ENCODE assay signal across 32 cellular contexts in genomic region chr20:38162149-38162548, GRCh38. TPM values are rescaled to one million over a fixed set of nuclear protein-coding genes. Genes with fewer than 3 reads are reported as not detected.
DNase-seq lines count a peak whose midpoint lies in the region; ATAC-seq, FAIRE-seq and TF ChIP-seq lines count a peak whose summit lies in the region.
"Had no signal": no experiment of that assay in that cellular context is flagged by ENCODE, and none has a peak within 500 bp of the region (broad histone marks: within the 10 kb centered on the region; RNA-seq: fewer than 3 reads in every experiment).

No MANE protein-coding gene starts in this region.

- POLR2A ChIA-PET in PC-3 (lab: Charles Lee; ENCODE audit: unreplicated experiment) = no interaction called here

- WGBS in liver = 28% methylated on average over 2 of the region's 2 CpGs

- H3K4me1 Mint-ChIP-seq in astrocyte (ENCODE audit: low read depth, unreplicated experiment) = peaks cover 11% of the 10 kb centered on the region
- peaks cover 9% of the 10 kb centered on the region for H3K4me1 Mint-ChIP-seq in stimulated activated effector memory CD8-positive, alpha-beta T cell treated with anti-CD3 and anti-CD28 coated beads, Interleukin-12 subunit alpha, Interleukin-12 subunit beta, amount 100 ng/mL, for 72 hours
- H3K4me1 Mint-ChIP-seq in immature natural killer cell = peaks cover 6 to 7% of the 10 kb centered on the region in 2 donors

- intact Hi-C loops in PC-3 (cut with micrococcal nuclease) = no loop called here

- CTCF ChIA-PET in PC-3 (lab: Charles Lee) = no interaction called here

- no peaks in the 10 kb centered on the region for H3K9me2 ChIP-seq in PC-3 (replicated peaks; ENCODE audit: low read length)

- H3K4me2 ChIP-seq in PC-3 (ENCODE audit: low read length) (peak overlapping the region; percentile 7; the same call in 1 of the 2 replicates), astrocyte (ENCODE audit: low read length) (peak overlapping the region; percentile 23)

- no peak for TF ChIP-seq POLR2A in Peyer's patch (IDR thresholded peaks at IDR 0.05)

- peaks cover 54% of the 10 kb centered on the region for H3K4me1 ChIP-seq in PC-3 (ENCODE audit: insufficient read depth, low read length)
- peaks cover 35% of the 10 kb centered on the region for H3K4me1 ChIP-seq in astrocyte (ENCODE audit: insufficient read depth, low read length)
- H3K4me1 ChIP-seq in liver (ENCODE audit: control insufficient read depth in 4 of 4, insufficient read depth in 4 of 4, low read length in 3 of 4) = peaks cover 3 to 79% (median 47%) of the 10 kb centered on the region in 4 donors
- peaks cover 0 to 24% (median 3%) of the 10 kb centered on the region in 4 donors for H3K4me1 ChIP-seq in Peyer's patch

- no peak overlapping the region for H3K4me3 ChIP-seq in PC-3 (ENCODE audit: low read length)
- H3K4me3 ChIP-seq in astrocyte (ENCODE audit: insufficient read depth, low read depth, low read length) = no peak overlapping the region
- peak overlapping the region in 1 of 3 donors; percentile 16 for H3K4me3 ChIP-seq in liver (ENCODE audit: low read depth in 1 of 3, low read length in 3 of 3)
- no peak overlapping the region for H3K4me3 ChIP-seq in Peyer's patch
- H3K4me3 ChIP-seq: gastrocnemius medialis, GM12878, ovary, SJSA1 had no signal

- peaks cover 42% of the 10 kb centered on the region for H3K36me3 ChIP-seq in PC-3 (ENCODE audit: low read depth, low read length)
- peaks cover 26% of the 10 kb centered on the region for H3K36me3 ChIP-seq in astrocyte (ENCODE audit: insufficient read depth, low read length)
- H3K36me3 ChIP-seq in liver (ENCODE audit: control insufficient read depth in 4 of 4, insufficient read depth in 3 of 4, low read depth in 1 of 4, low read length in 3 of 4) = peaks cover 9 to 43% (median 24%) of the 10 kb centered on the region in 4 donors
- peaks cover 0 to 22% (median 0%) of the 10 kb centered on the region in 3 donors for H3K36me3 ChIP-seq in Peyer's patch
- H3K36me3 ChIP-seq: ovary had no signal

- H3K27ac Mint-ChIP-seq in astrocyte (ENCODE audit: unreplicated experiment) = no peak overlapping the region
- peak overlapping the region; percentile 2 for H3K27ac Mint-ChIP-seq in stimulated activated effector memory CD8-positive, alpha-beta T cell treated with anti-CD3 and anti-CD28 coated beads, Interleukin-12 subunit alpha, Interleukin-12 subunit beta, amount 100 ng/mL, for 72 hours
- no peak overlapping the region for H3K27ac Mint-ChIP-seq in immature natural killer cell
- H3K27ac Mint-ChIP-seq: activated CD8-positive, alpha-beta T cell treated with anti-CD3 and anti-CD28 coated beads, Interleukin-2, amount 10 ng/mL, durations not matched to agents 7 days and 5 days; activated naive CD4-positive, alpha-beta T cell treated with anti-CD3 and anti-CD28 coated beads, Interleukin-2, amount 50 U/mL, for 24 hours; activated T-helper 2 cell treated with anti-CD3 and anti-CD28 coated beads, Interferon-gamma antibody, Interleukin-2, Interleukin-4, amounts not matched to agents 10 μg/mL and 5 μg/mL and 100 μg/mL, durations not matched to agents 14 hours and 24 hours and 36 hours; effector memory CD8-positive, alpha-beta T cell; HFFc6; nephron progenitor cell had no signal

- ATAC-seq in PC-3 (no peak), HG03095 (IDR thresholded peaks at IDR 0.05; ENCODE audit: unreplicated experiment) (no peak)
- no peak for ATAC-seq in stimulated activated effector memory CD8-positive, alpha-beta T cell treated with anti-CD3 and anti-CD28 coated beads, Interleukin-12 subunit alpha, Interleukin-12 subunit beta, amount 100 ng/mL, for 72 hours
- ATAC-seq: activated CD8-positive, alpha-beta T cell treated with anti-CD3 and anti-CD28 coated beads, Interleukin-2, amount 10 ng/mL, durations not matched to agents 7 days and 5 days; effector memory CD8-positive, alpha-beta T cell; esophagus mucosa; gastrocnemius medialis; GM12878 had no signal

- H3K27ac ChIP-seq in PC-3 (ENCODE audit: low read length) = no peak overlapping the region
- no peak overlapping the region for H3K27ac ChIP-seq in astrocyte (ENCODE audit: low read depth, low read length)
- H3K27ac ChIP-seq in liver (ENCODE audit: low read depth in 1 of 2, low read length in 2 of 2) = peak overlapping the region; percentile 48 to 62
- H3K27ac ChIP-seq in Peyer's patch = peak overlapping the region in 1 of 4 donors; percentile 32
- H3K27ac ChIP-seq: ovary, SJSA1 had no signal

- H3K27me3 Mint-ChIP-seq in astrocyte (ENCODE audit: low read depth, unreplicated experiment) (no peaks in the 10 kb centered on the region), immature natural killer cell (ENCODE audit: low read depth in 3 of 3) (peaks cover 2 to 6% (median 3%) of the 10 kb centered on the region in 3 donors)
- H3K27me3 Mint-ChIP-seq: IgD-negative memory B cell had no signal

- no peak for FAIRE-seq in astrocyte (lab: Jason Lieb, UNC)
- FAIRE-seq: D721Med, GM12878 had no signal

- H3F3A ChIP-seq in PC-3 (ENCODE audit: low read length, unreplicated experiment) = no peaks in the 10 kb centered on the region

- no peaks in the 10 kb centered on the region for H3K27me3 ChIP-seq in PC-3 (ENCODE audit: low read length)
- no peaks in the 10 kb centered on the region for H3K27me3 ChIP-seq in astrocyte (ENCODE audit: insufficient read depth, low read length)
- H3K27me3 ChIP-seq in liver (ENCODE audit: control insufficient read depth in 4 of 4, insufficient read depth in 4 of 4, low read length in 3 of 4) = no peaks in the 10 kb centered on the region
- no peaks in the 10 kb centered on the region for H3K27me3 ChIP-seq in Peyer's patch
- H3K27me3 ChIP-seq: gastrocnemius medialis, ovary, SJSA1 had no signal

- TF ChIP-seq CTCF in PC-3 (conservative IDR thresholded peaks at IDR 0.05; ENCODE audit: low read depth, low read length) = no peak
- TF ChIP-seq CTCF in astrocyte (IDR thresholded peaks at IDR 0.05; ENCODE audit: insufficient read depth, low read depth, low read length) = no peak
- TF ChIP-seq CTCF in liver (IDR thresholded peaks at IDR 0.05; ENCODE audit: low read depth, low read length, missing input control) = no peak
- TF ChIP-seq CTCF in Peyer's patch (IDR thresholded peaks at IDR 0.05) = no peak

- BruUV-seq in PC-3 (replicated peaks; lab: Mats Ljungman, UMichigan) = no TSS peak

- H3K4me3 Mint-ChIP-seq in astrocyte (ENCODE audit: unreplicated experiment) (no peak overlapping the region), immature natural killer cell (no peak overlapping the region)
- no peak overlapping the region for H3K4me3 Mint-ChIP-seq in stimulated activated effector memory CD8-positive, alpha-beta T cell treated with anti-CD3 and anti-CD28 coated beads, Interleukin-12 subunit alpha, Interleukin-12 subunit beta, amount 100 ng/mL, for 72 hours
- H3K4me3 Mint-ChIP-seq: activated CD8-positive, alpha-beta T cell treated with anti-CD3 and anti-CD28 coated beads, Interleukin-2, amount 10 ng/mL, durations not matched to agents 7 days and 5 days; activated naive CD4-positive, alpha-beta T cell treated with anti-CD3 and anti-CD28 coated beads, Interleukin-2, amount 50 U/mL, for 24 hours; effector memory CD8-positive, alpha-beta T cell; HFFc6; nephron progenitor cell had no signal

- peak; percentile 34 to 48 for TF ChIP-seq RAD21 in liver (IDR thresholded peaks at IDR 0.05)

- DNase-seq in PC-3 (no peak), astrocyte (ENCODE audit: low read depth) (no peak), HT-29 (ENCODE audit: low spot score) (no peak), Peyer's patch (no peak), immature natural killer cell (no peak)
- no peak for DNase-seq in stimulated activated effector memory CD8-positive, alpha-beta T cell treated with anti-CD3 and anti-CD28 coated beads, Interleukin-12 subunit alpha, Interleukin-12 subunit beta, amount 100 ng/mL, for 72 hours (ENCODE audit: low spot score in 2 of 2)
- DNase-seq: activated CD4-positive, CD25-positive, alpha-beta regulatory T cell treated with anti-CD3 and anti-CD28 coated beads, Interleukin-2, amount 50 U/mL, for 72 hours; activated CD8-positive, alpha-beta T cell treated with anti-CD3 and anti-CD28 coated beads, Interleukin-2, amount 10 ng/mL, durations not matched to agents 7 days and 5 days; amygdala; cortex of kidney; effector memory CD8-positive, alpha-beta T cell; gastrocnemius medialis; GOT3; HFFc6; hypothalamus; NCI-H1048; NCI-H187; NCI-H524 treated with DMSO at 0.1 percent for 48 hours; nephron progenitor cell; ovary; stimulated activated naive CD4-positive, alpha-beta T cell treated with Interleukin-2 at 50 U/mL for 16 hours; T-helper 1 cell had no signal

- H3K79me2 ChIP-seq in PC-3 (ENCODE audit: low read length) (peaks cover 60% of the 10 kb centered on the region), astrocyte (ENCODE audit: insufficient read depth, low read length) (peaks cover 54% of the 10 kb centered on the region)

- H3K9me3 Mint-ChIP-seq in astrocyte (ENCODE audit: unreplicated experiment) = no peaks in the 10 kb centered on the region
- H3K9me3 Mint-ChIP-seq in stimulated activated effector memory CD8-positive, alpha-beta T cell treated with anti-CD3 and anti-CD28 coated beads, Interleukin-12 subunit alpha, Interleukin-12 subunit beta, amount 100 ng/mL, for 72 hours = no peaks in the 10 kb centered on the region
- H3K9me3 Mint-ChIP-seq in immature natural killer cell = no peaks in the 10 kb centered on the region
- H3K9me3 Mint-ChIP-seq: activated naive CD4-positive, alpha-beta T cell treated with anti-CD3 and anti-CD28 coated beads, Interleukin-2, amount 50 U/mL, for 24 hours; activated T-helper 2 cell treated with anti-CD3 and anti-CD28 coated beads, Interferon-gamma antibody, Interleukin-2, Interleukin-4, amounts not matched to agents 10 μg/mL and 5 μg/mL and 100 μg/mL, durations not matched to agents 14 hours and 24 hours and 36 hours; CD14-positive monocyte; effector memory CD8-positive, alpha-beta T cell; HFFc6; IgD-negative memory B cell; nephron progenitor cell had no signal

- H3K9ac ChIP-seq in PC-3 (ENCODE audit: low read length) (no peak overlapping the region), astrocyte (ENCODE audit: low read length) (no peak overlapping the region), liver (ENCODE audit: low read depth in 1 of 2, low read length in 2 of 2) (peak overlapping the region in 1 of 2 donors; percentile 26)

- H2AFZ ChIP-seq in PC-3 (ENCODE audit: low read length) = no peak overlapping the region
- no peak overlapping the region for H2AFZ ChIP-seq in astrocyte (ENCODE audit: low read depth, low read length)

- H3K36me3 Mint-ChIP-seq in astrocyte (ENCODE audit: low read depth, unreplicated experiment) (peaks cover 5% of the 10 kb centered on the region), immature natural killer cell (no peaks in the 10 kb centered on the region)
- H3K36me3 Mint-ChIP-seq in stimulated activated effector memory CD8-positive, alpha-beta T cell treated with anti-CD3 and anti-CD28 coated beads, Interleukin-12 subunit alpha, Interleukin-12 subunit beta, amount 100 ng/mL, for 72 hours = no peaks in the 10 kb centered on the region
- H3K36me3 Mint-ChIP-seq: activated naive CD4-positive, alpha-beta T cell treated with anti-CD3 and anti-CD28 coated beads, Interleukin-2, amount 50 U/mL, for 24 hours; IgD-negative memory B cell had no signal

- H3K9me3 ChIP-seq in PC-3 (ENCODE audit: low read length) (no peaks in the 10 kb centered on the region), astrocyte (ENCODE audit: insufficient read depth, low read depth, low read length) (no peaks in the 10 kb centered on the region), liver (ENCODE audit: control insufficient read depth in 4 of 4, low read length in 3 of 4) (no peaks in the 10 kb centered on the region), Peyer's patch (no peaks in the 10 kb centered on the region)
- H3K9me3 ChIP-seq: gastrocnemius medialis, ovary, SJSA1 had no signal

- H4K20me1 ChIP-seq in PC-3 (ENCODE audit: low read length) = no peaks in the 10 kb centered on the region
- H4K20me1 ChIP-seq in astrocyte (ENCODE audit: insufficient read depth, low read length) = peaks cover 13% of the 10 kb centered on the region

RNA-seq across cellular contexts. Expression of gene TGM2, which starts 2.9 kb away (rescaled TPM):
- total RNA-seq in PC-3 (2014; rRNA removed) (583 and 773 TPM in 2 replicates), astrocyte (48.2 and 98.9 TPM in 2 replicates), liver (100 to 1,000 TPM; 120 to 260 TPM), Peyer's patch (100 to 1,000 TPM in 3 of 4 donors, 10 to 100 TPM in 1; 31.4 to 216 (median 145) TPM)
- polyA plus RNA-seq in liver (100 to 1,000 TPM; 106 to 375 TPM), immature natural killer cell (not detected)
- total RNA-seq in HT-29 (2014; rRNA removed; shearing (Covaris generic)) = 253 and 254 TPM in 2 replicates
- total RNA-seq: activated T-helper 2 cell treated with anti-CD3 and anti-CD28 coated beads, Interferon-gamma antibody, Interleukin-2, Interleukin-4, amounts not matched to agents 10 μg/mL and 5 μg/mL and 100 μg/mL, durations not matched to agents 14 hours and 24 hours and 36 hours had no signal

Comparison
In these comparisons a context has a peak if more than half of its experiments do, and no peak if none do; other contexts are left out.
1. H3K27ac ChIP-seq: peak in liver (2 of 2); none in PC-3 (single experiment) and astrocyte (single experiment).